Comparison of ENCODE assay signal across 10 cellular contexts in genomic region chr4:53558061-53558801, GRCh38. TPM values are rescaled to one million over a fixed set of nuclear protein-coding genes. Genes with fewer than 3 reads are reported as not detected.
DNase-seq lines count a peak whose midpoint lies in the region; ATAC-seq and TF ChIP-seq lines count a peak whose summit lies in the region.
"Had no signal": no experiment of that assay in that cellular context is flagged by ENCODE, and none has a peak within 500 bp of the region (broad histone marks: within the 10 kb centered on the region; RNA-seq: fewer than 3 reads in every experiment).

No MANE protein-coding gene starts in this region.

- no peak overlapping the region for H3K27ac Mint-ChIP-seq in H9
- H3K27ac Mint-ChIP-seq: activated naive CD8-positive, alpha-beta T cell treated with anti-CD3 and anti-CD28 coated beads, Interleukin-2, amount 10 ng/mL, durations not matched to agents 7 days and 5 days had no signal

- no peak overlapping the region for H3K9ac ChIP-seq in H9 (ENCODE audit: extremely low read depth, insufficient read length, low read length)

- H3K36me3 Mint-ChIP-seq in H9 (ENCODE audit: insufficient read depth in 1 of 3, low read depth in 3 of 3) = no peaks in the 10 kb centered on the region
- H3K36me3 Mint-ChIP-seq: activated naive CD8-positive, alpha-beta T cell treated with anti-CD3 and anti-CD28 coated beads, Interleukin-2, amount 10 ng/mL, durations not matched to agents 7 days and 5 days had no signal

- H3K27me3 ChIP-seq in H9 (ENCODE audit: insufficient read depth, low read length) = no peaks in the 10 kb centered on the region
- H3K27me3 ChIP-seq in osteoblast (ENCODE audit: insufficient read depth, low read length) = no peaks in the 10 kb centered on the region
- H3K27me3 ChIP-seq in transverse colon = no peaks in the 10 kb centered on the region

- no peaks in the 10 kb centered on the region; the same call in 1 of the 2 replicates for H3K27me3 Mint-ChIP-seq in H9 (ENCODE audit: low read depth)
- H3K27me3 Mint-ChIP-seq: activated naive CD8-positive, alpha-beta T cell treated with anti-CD3 and anti-CD28 coated beads, Interleukin-2, amount 10 ng/mL, durations not matched to agents 7 days and 5 days had no signal

- no peak overlapping the region for H3K56ac ChIP-seq in H9 (ENCODE audit: insufficient read length, low read depth, low read length)

- H3K36me3 ChIP-seq in osteoblast (ENCODE audit: insufficient read depth, low read length) = no peaks in the 10 kb centered on the region
- no peaks in the 10 kb centered on the region for H3K36me3 ChIP-seq in transverse colon

- H2AK5ac ChIP-seq in H9 (ENCODE audit: insufficient read length, low read length) = no peak overlapping the region

- TF ChIP-seq CTCF in H9 (conservative IDR thresholded peaks at IDR 0.05) = no peak
- TF ChIP-seq CTCF in osteoblast (IDR thresholded peaks at IDR 0.05; ENCODE audit: extremely low read depth, low read depth, low read length) = no peak
- no peak for TF ChIP-seq CTCF in transverse colon (IDR thresholded peaks at IDR 0.05)

- H3K4ac ChIP-seq in H9 (ENCODE audit: low read depth, low read length) = no peak overlapping the region

- H2AFZ ChIP-seq in H9 (ENCODE audit: low read length) (no peak overlapping the region), osteoblast (ENCODE audit: low read length) (no peak overlapping the region)

- H3K4me3 ChIP-seq in osteoblast (ENCODE audit: insufficient read depth, low read length) (no peak overlapping the region), transverse colon (no peak overlapping the region)

- H4K20me1 ChIP-seq in H9 (ENCODE audit: control insufficient read depth, insufficient read depth, insufficient read length) (no peaks in the 10 kb centered on the region), osteoblast (ENCODE audit: insufficient read depth, low read length) (no peaks in the 10 kb centered on the region)

- no peak overlapping the region for H3K27ac ChIP-seq in H9 (ENCODE audit: insufficient read length, low read depth, low read length)
- peak overlapping the region; percentile 78 for H3K27ac ChIP-seq in epithelial cell of prostate
- no peak overlapping the region for H3K27ac ChIP-seq in osteoblast (ENCODE audit: low read depth, low read length)
- H3K27ac ChIP-seq in transverse colon = no peak overlapping the region

- intact Hi-C loops in transverse colon (cut with DNase I; ENCODE audit: low total_unique reads) = no loop called here

- H3K79me2 ChIP-seq in H9 (ENCODE audit: insufficient read depth, low read length) (no peaks in the 10 kb centered on the region), osteoblast (ENCODE audit: insufficient read depth, low read length) (no peaks in the 10 kb centered on the region)

- in situ Hi-C loops in transverse colon (cut with MboI; ENCODE audit: low pct_ligation_motif_present in 1 of 4, low pct_unique_long_range_greater_than_20kb in 1 of 4, low sequenced_read_pairs in 3 of 4) = no loop called here

- no peak overlapping the region for H2BK12ac ChIP-seq in H9 (ENCODE audit: insufficient read length, low read depth, low read length)

- no peaks in the 10 kb centered on the region for H3K9me3 ChIP-seq in H9 (ENCODE audit: control insufficient read depth, low read depth, low read length)
- H3K9me3 ChIP-seq in osteoblast (ENCODE audit: low read depth, low read length) = no peaks in the 10 kb centered on the region
- H3K9me3 ChIP-seq in transverse colon = no peaks in the 10 kb centered on the region

- no peaks in the 10 kb centered on the region for H3K79me1 ChIP-seq in H9 (ENCODE audit: insufficient read depth, low read depth, low read length, poor library complexity, severe bottlenecking)

- no peak overlapping the region for H3T11ph ChIP-seq in H9 (ENCODE audit: low read length)

- WGBS in H9 (ENCODE audit: extremely low coverage, insufficient read length, low lambda C conversion rate) = no CpG with 5 or more reads among the region's 12 CpGs
- 87 to 100% methylated on average over 4 to 12 of the region's 12 CpGs for WGBS in transverse colon (ENCODE audit: low coverage in 1 of 2), 2 donors

- H3K18ac ChIP-seq in H9 (ENCODE audit: insufficient read length, low read depth, low read length) = peak overlapping the region; percentile 23

- no peak for ATAC-seq in GM18511 (IDR thresholded peaks at IDR 0.05; ENCODE audit: unreplicated experiment)
- ATAC-seq: Panc1 had no signal

- H2BK5ac ChIP-seq in H9 (ENCODE audit: insufficient read length, low read length) = no peak overlapping the region

- H3K4me2 ChIP-seq in H9 (ENCODE audit: insufficient read depth, insufficient read length, low read length) (no peak overlapping the region), osteoblast (ENCODE audit: insufficient read depth, low read length) (peak overlapping the region; percentile 40)

- no peak overlapping the region for H2BK15ac ChIP-seq in H9 (ENCODE audit: low read depth, low read length)

- peaks cover 10 to 20% of the 10 kb centered on the region in 2 experiments for H3K4me1 Mint-ChIP-seq in H9
- H3K4me1 Mint-ChIP-seq: activated naive CD8-positive, alpha-beta T cell treated with anti-CD3 and anti-CD28 coated beads, Interleukin-2, amount 10 ng/mL, durations not matched to agents 7 days and 5 days had no signal

- H3K23ac ChIP-seq in H9 (ENCODE audit: insufficient read length, low read depth, low read length) = no peak overlapping the region

- no peaks in the 10 kb centered on the region for H3K23me2 ChIP-seq in H9 (ENCODE audit: insufficient read length, low read depth, low read length, poor library complexity, severe bottlenecking)

- H3K9me3 Mint-ChIP-seq in H9 = no peaks in the 10 kb centered on the region; a peak in 1 of 5 replicates
- H3K9me3 Mint-ChIP-seq: activated naive CD8-positive, alpha-beta T cell treated with anti-CD3 and anti-CD28 coated beads, Interleukin-2, amount 10 ng/mL, durations not matched to agents 7 days and 5 days had no signal

- no peak for DNase-seq in H9
- peak; percentile 59 for DNase-seq in NOMO-1 treated with DMSO at 0.1 percent for 48 hours (lab: John Stamatoyannopoulos, UW; ENCODE audit: unreplicated experiment)
- no peak for DNase-seq in epithelial cell of prostate (ENCODE audit: low read depth, low spot score)
- DNase-seq in osteoblast (ENCODE audit: insufficient read length, low spot score, missing footprints) = no peak
- DNase-seq in stimulated activated CD8-positive, alpha-beta memory T cell treated with anti-CD3 and anti-CD28 coated beads, Interleukin-4, amount 100 ng/mL, for 48 hours = no peak
- no peak for DNase-seq in transverse colon
- no peak for DNase-seq in NCI-H128 (lab: John Stamatoyannopoulos, UW; ENCODE audit: unreplicated experiment)
- DNase-seq: activated naive CD8-positive, alpha-beta T cell treated with anti-CD3 and anti-CD28 coated beads, Interleukin-2, amount 10 ng/mL, durations not matched to agents 7 days and 5 days had no signal

- no peak for TF ChIP-seq EP300 in transverse colon (IDR thresholded peaks at IDR 0.05; ENCODE audit: low read depth)

- peak overlapping the region; percentile 69 for H4K8ac ChIP-seq in H9 (replicated peaks; ENCODE audit: insufficient read length, low read depth, low read length)

- no peak overlapping the region for H3K4me3 Mint-ChIP-seq in H9
- H3K4me3 Mint-ChIP-seq: activated naive CD8-positive, alpha-beta T cell treated with anti-CD3 and anti-CD28 coated beads, Interleukin-2, amount 10 ng/mL, durations not matched to agents 7 days and 5 days had no signal

- no peak overlapping the region for H2BK20ac ChIP-seq in H9 (ENCODE audit: low read depth, low read length, poor library complexity, severe bottlenecking)

- no peak for TF ChIP-seq POLR2A in transverse colon (IDR thresholded peaks at IDR 0.05)

- no peak overlapping the region for H4K91ac ChIP-seq in H9 (ENCODE audit: insufficient read length, low read depth, low read length)

- no peak overlapping the region for H2BK120ac ChIP-seq in H9 (ENCODE audit: low read depth, low read length, poor library complexity, severe bottlenecking)

- H4K5ac ChIP-seq in H9 (ENCODE audit: insufficient read length, low read depth, low read length) = no peak overlapping the region

- H3K4me1 ChIP-seq in H9 (ENCODE audit: insufficient read depth, low read length) (peaks cover 8% of the 10 kb centered on the region; the same call in 1 of the 2 replicates), osteoblast (ENCODE audit: insufficient read depth, low read length) (peaks cover 14% of the 10 kb centered on the region), transverse colon (peaks cover 0 to 2% (median 0%) of the 10 kb centered on the region in 4 donors)

- H3K14ac ChIP-seq in H9 (ENCODE audit: insufficient read depth, low read length) = no peak overlapping the region

RNA-seq across cellular contexts. Expression of gene LNX1, which starts 33.1 kb away (rescaled TPM):
- 1.7 and 2.1 TPM in 2 replicates for total RNA-seq in H9 (2021)
- total RNA-seq in osteoblast = 6.2 and 9.8 TPM in 2 replicates
- total RNA-seq in transverse colon = 10 to 100 TPM in 3 of 4 donors, 1 to 10 TPM in 1; 2.6 to 35.5 (median 18.1) TPM
- total RNA-seq: activated naive CD8-positive, alpha-beta T cell treated with anti-CD3 and anti-CD28 coated beads, Interleukin-2, amount 10 ng/mL, durations not matched to agents 7 days and 5 days had no signal
